ENCODE assay signal across 7 cellular contexts in the genomic region with DNA sequence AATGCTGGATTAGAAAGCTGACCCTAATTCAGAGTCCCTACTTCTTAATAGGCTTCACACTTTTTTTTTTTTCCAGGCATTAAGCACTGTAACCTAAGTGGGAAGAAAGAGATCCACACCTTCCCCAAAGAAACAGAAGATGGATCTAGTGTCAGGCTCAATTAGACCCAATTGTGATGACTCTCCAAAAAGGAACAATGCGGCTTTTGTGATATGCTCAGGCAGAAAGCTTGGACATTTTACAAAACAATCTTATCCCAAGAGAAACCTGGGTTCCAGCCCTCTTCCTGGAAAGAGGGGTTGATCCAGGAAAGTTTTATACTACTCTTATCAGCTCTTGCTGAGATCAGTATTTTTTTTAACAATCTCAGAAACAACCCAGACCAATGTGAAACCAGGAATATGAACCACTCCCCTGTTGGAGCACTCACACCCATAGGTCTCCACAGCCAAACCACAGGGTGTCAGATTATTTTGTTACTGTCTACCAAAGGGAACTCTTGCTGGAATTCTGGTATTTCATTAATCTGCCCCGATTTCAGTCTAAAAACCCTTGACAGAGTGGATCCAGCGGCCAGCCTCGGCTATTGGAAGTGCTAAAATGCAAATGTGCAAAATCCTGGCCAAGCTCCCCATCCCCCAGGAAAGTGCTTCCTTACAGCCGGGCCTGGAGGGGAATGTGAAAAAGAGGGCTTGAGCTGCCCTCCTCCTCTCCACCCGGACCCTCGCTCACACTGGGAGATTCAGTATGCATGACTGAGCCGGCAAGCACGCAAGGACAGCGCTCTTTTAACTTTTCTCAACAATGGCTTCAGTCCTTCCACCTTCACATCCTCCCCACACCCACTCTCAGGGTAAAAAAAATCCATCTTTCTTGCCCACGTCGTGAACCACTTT.
DNase-seq lines count a peak whose midpoint lies in the region; ATAC-seq and TF ChIP-seq lines count a peak whose summit lies in the region.

No MANE protein-coding gene starts in this region.

- H3K79me2 ChIP-seq in KMS-11 (ENCODE audit: insufficient read depth, low read depth): peaks cover 85% of the 10 kb centered on the region

- H3K27ac Mint-ChIP-seq in stimulated activated naive B cell treated with anti-CD40 and anti-IgM and Interleukin-4, amounts not matched to agents 10 μg/mL and 1 μg/mL and 100 μg/mL, for 72 hours: peak overlapping the region; percentile 10

- H4K20me1 ChIP-seq in KMS-11 (ENCODE audit: insufficient read depth): peaks cover 23% of the 10 kb centered on the region

- H3K36me3 Mint-ChIP-seq in stimulated activated naive B cell treated with anti-CD40 and anti-IgM and Interleukin-4, amounts not matched to agents 10 μg/mL and 1 μg/mL and 100 μg/mL, for 72 hours: peaks cover 14 to 36% of the 10 kb centered on the region in 2 donors

- H3K4me1 ChIP-seq in KMS-11 (ENCODE audit: low read depth, poor library complexity, severe bottlenecking): peaks cover 78% of the 10 kb centered on the region

- peak overlapping the region; percentile 77; the same call in 1 of the 2 replicates for H3K9ac ChIP-seq in KMS-11

- no peaks in the 10 kb centered on the region for H3K9me3 Mint-ChIP-seq in stimulated activated naive B cell treated with anti-CD40 and anti-IgM and Interleukin-4, amounts not matched to agents 10 μg/mL and 1 μg/mL and 100 μg/mL, for 72 hours

- no peak overlapping the region for H3K4me3 ChIP-seq in KMS-11 (IDR thresholded peaks at IDR 0.05; ENCODE audit: insufficient read depth, low read depth, low read length)
- H3K4me3 ChIP-seq in astrocyte of the cerebellum (ENCODE audit: low read depth, low read length): peak overlapping the region; percentile 62

- H3K4me2 ChIP-seq in KMS-11: peak overlapping the region; percentile 99

- peaks cover 46 to 64% of the 10 kb centered on the region in 2 donors for H3K4me1 Mint-ChIP-seq in stimulated activated naive B cell treated with anti-CD40 and anti-IgM and Interleukin-4, amounts not matched to agents 10 μg/mL and 1 μg/mL and 100 μg/mL, for 72 hours

- DNase-seq in astrocyte of the cerebellum (ENCODE audit: low read depth) (peak; percentile 66), iPS-NIHi11 (ENCODE audit: low spot score) (peak; percentile 74), NOMO-1 (lab: John Stamatoyannopoulos, UW; ENCODE audit: unreplicated experiment in 2 of 2) (no peak), GF-D8 (lab: John Stamatoyannopoulos, UW) (no peak), NCI-H2081 (lab: John Stamatoyannopoulos, UW) (no peak)
- DNase-seq in stimulated activated naive B cell treated with anti-CD40 and anti-IgM and Interleukin-4, amounts not matched to agents 10 μg/mL and 1 μg/mL and 100 μg/mL, for 72 hours: no peak

- no peaks in the 10 kb centered on the region for H3K27me3 ChIP-seq in KMS-11 (ENCODE audit: insufficient read depth, low read depth)

- ATAC-seq in stimulated activated naive B cell treated with anti-CD40 and anti-IgM and Interleukin-4, amounts not matched to agents 10 μg/mL and 1 μg/mL and 100 μg/mL, for 72 hours (replicated peaks): no peak

- H3K4me3 Mint-ChIP-seq in stimulated activated naive B cell treated with anti-CD40 and anti-IgM and Interleukin-4, amounts not matched to agents 10 μg/mL and 1 μg/mL and 100 μg/mL, for 72 hours: peak overlapping the region; percentile 58 to 69

- in situ Hi-C loops in astrocyte of the cerebellum (cut with HindIII; ENCODE audit: low sequenced_read_pairs): no loop called here

- no peaks in the 10 kb centered on the region for H3K36me3 ChIP-seq in KMS-11 (ENCODE audit: insufficient read depth)

- no peak for TF ChIP-seq CTCF in KMS-11 (conservative IDR thresholded peaks at IDR 0.05; ENCODE audit: low read depth, low read length)
- TF ChIP-seq CTCF in astrocyte of the cerebellum (IDR thresholded peaks at IDR 0.05; ENCODE audit: low read depth, low read length, missing control alignments): no peak

- H3K27ac ChIP-seq in KMS-11: peak overlapping the region; percentile 40; the same call in 1 of the 2 replicates

- no peak overlapping the region for H2AFZ ChIP-seq in KMS-11 (ENCODE audit: low read depth)

- no peaks in the 10 kb centered on the region for H3K27me3 Mint-ChIP-seq in stimulated activated naive B cell treated with anti-CD40 and anti-IgM and Interleukin-4, amounts not matched to agents 10 μg/mL and 1 μg/mL and 100 μg/mL, for 72 hours

Comparison
In these comparisons a context has a peak if more than half of its experiments do, and no peak if none do; other contexts are left out.
1. DNase-seq: peak in astrocyte of the cerebellum (single experiment) and iPS-NIHi11 (single experiment); none in stimulated activated naive B cell treated with anti-CD40 and anti-IgM and Interleukin-4, amounts not matched to agents 10 μg/mL and 1 μg/mL and 100 μg/mL, for 72 hours (single experiment), NOMO-1 (0 of 2), GF-D8 (single experiment) and NCI-H2081 (0 of 2).